In the genomic region with DNA sequence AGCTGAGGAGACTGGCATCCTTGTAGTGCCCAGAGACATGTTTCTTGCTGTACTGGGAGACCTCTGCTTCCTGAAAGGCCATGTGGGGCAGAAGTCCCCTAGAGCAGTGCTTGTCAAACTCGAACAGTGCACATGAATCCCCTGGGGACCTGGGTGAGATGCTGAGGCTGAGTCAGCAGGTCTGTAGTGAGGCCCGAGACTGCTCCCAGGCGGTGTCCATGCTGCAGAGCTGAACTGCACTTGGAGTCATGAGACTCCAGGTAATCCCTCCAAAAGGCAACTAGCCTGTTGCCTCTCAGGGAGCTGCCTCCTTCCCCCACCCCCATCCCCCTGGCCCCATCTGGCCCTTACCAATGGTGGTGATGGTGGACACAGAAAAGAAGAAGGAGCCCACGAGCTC, we compare ENCODE assay signal across 1 cellular context.
A peak's percentile ranks its signal among the peaks of the same experiment; 100 is the strongest.
TF ChIP-seq lines count a peak whose summit lies in the region.

No MANE protein-coding gene starts in this region.

TF ChIP-seq in K562, 482 proteins besides CTCF, POLR2A, EP300 and RAD21:
- TF ChIP-seq ZNF316 (IDR thresholded peaks at IDR 0.05) (peak; percentile 45), PML (IDR thresholded peaks at IDR 0.05; ENCODE audit: low read length) (no peak)
- TF ChIP-seq, protein P1, sequence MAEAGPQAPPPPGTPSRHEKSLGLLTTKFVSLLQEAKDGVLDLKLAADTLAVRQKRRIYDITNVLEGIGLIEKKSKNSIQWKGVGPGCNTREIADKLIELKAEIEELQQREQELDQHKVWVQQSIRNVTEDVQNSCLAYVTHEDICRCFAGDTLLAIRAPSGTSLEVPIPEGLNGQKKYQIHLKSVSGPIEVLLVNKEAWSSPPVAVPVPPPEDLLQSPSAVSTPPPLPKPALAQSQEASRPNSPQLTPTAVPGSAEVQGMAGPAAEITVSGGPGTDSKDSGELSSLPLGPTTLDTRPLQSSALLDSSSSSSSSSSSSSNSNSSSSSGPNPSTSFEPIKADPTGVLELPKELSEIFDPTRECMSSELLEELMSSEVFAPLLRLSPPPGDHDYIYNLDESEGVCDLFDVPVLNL (CRISPR knock-in tag; IDR thresholded peaks at IDR 0.05; ENCODE audit: low read depth): no peak
